ENCODE assay signal across 34 cellular contexts in the genomic region with DNA sequence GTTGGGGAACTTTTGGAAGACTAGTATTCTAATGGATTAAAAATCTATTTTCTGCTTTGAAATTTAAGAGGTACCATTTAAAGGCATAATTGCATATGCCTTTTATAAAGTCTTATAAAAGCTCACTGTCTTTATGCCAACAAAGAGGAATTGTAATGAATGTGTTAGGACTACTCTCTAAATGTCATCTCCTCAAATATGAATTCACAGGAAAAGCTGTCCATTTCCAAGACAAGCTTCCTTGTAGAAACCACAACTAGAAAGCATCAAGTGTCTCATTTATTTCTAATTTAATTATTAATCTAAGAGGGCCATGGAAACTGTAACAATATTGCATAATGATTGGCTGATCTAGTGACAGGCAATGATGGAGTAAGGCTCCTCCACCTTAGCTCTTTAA.
"Had no signal": no experiment of that assay in that cellular context is flagged by ENCODE, and none has a peak within 500 bp of the region (broad histone marks: within the 10 kb centered on the region; RNA-seq: fewer than 3 reads in every experiment).

No MANE protein-coding gene starts in this region.

- H3K4me3 ChIP-seq: MG63 had no signal

- DNase-seq: Kasumi-1, MG63, MM.1S, MV-4-11, NCI-H1048, NCI-H1092, NCI-H1092 treated with DMSO at 0.1 percent for 48 hours, NCI-H1105, NCI-H1105 treated with DMSO at 0.1 percent for 48 hours, NCI-H1417, NCI-H1417 treated with DMSO at 0.1 percent for 48 hours, NCI-H1436, NCI-H1436 treated with DMSO at 0.1 percent for 48 hours, NCI-H146, NCI-H1694, NCI-H1694 treated with DMSO at 0.1 percent for 48 hours, NCI-H187, NCI-H187 treated with DMSO at 0.1 percent for 48 hours, NCI-H1930, NCI-H2029, NCI-H2029 treated with DMSO at 0.1 percent for 48 hours, NCI-H2081, NCI-H2081 treated with DMSO at 0.1 percent for 48 hours, NCI-H2107, NCI-H2171, NCI-H2171 treated with DMSO at 0.1 percent for 48 hours, NCI-H2227 treated with DMSO at 0.1 percent for 48 hours, NCI-H226, NCI-H345, NCI-H446, NCI-H446 treated with DMSO at 0.1 percent for 48 hours, NCI-H510A, NCI-H510A treated with DMSO at 0.1 percent for 48 hours had no signal

- H3K9ac ChIP-seq: KMS-11 had no signal

- H3K9me3 ChIP-seq: MG63 had no signal

- H3K4me2 ChIP-seq: KMS-11 had no signal

- H3K27ac ChIP-seq: KMS-11 had no signal

- H3K36me3 ChIP-seq: MG63 had no signal
